Comparison of ENCODE assay signal across 1 cellular context in genomic region chr1:241551759-241552638, GRCh38.
TF ChIP-seq lines count a peak whose summit lies in the region.

No MANE protein-coding gene starts in this region.

TF ChIP-seq in GM12878, 131 proteins besides CTCF, POLR2A, EP300 and RAD21 (continued from another document and continues in another):
- TF ChIP-seq PKNOX1 (IDR thresholded peaks at IDR 0.05): no peak
- TF ChIP-seq USF2 (IDR thresholded peaks at IDR 0.05; ENCODE audit: borderline replicate concordance, low read depth, low read length): no peak
- peak; percentile 95 for TF ChIP-seq MEF2B (IDR thresholded peaks at IDR 0.05; ENCODE audit: partially characterized antibody, poor library complexity, severe bottlenecking)
- TF ChIP-seq MTA3 (IDR thresholded peaks at IDR 0.05; ENCODE audit: borderline replicate concordance, low read length): peak; percentile 86; the same call in 1 of the 2 replicates
- peak; percentile 31; the same call in 1 of the 2 replicates for TF ChIP-seq ZBED1 (IDR thresholded peaks at IDR 0.05; ENCODE audit: borderline replicate concordance)
- TF ChIP-seq EGR1 (IDR thresholded peaks at IDR 0.05; ENCODE audit: borderline replicate concordance in 1 of 2, low read depth in 2 of 2, low read length in 2 of 2): peak in 1 of 2 experiments; percentile 57; a peak in 1 of 3 replicates
- TF ChIP-seq JUND (IDR thresholded peaks at IDR 0.05; ENCODE audit: low read depth, low read length): no peak
- TF ChIP-seq RAD51 (IDR thresholded peaks at IDR 0.05): no peak
- peak; percentile 83; the same call in 1 of the 2 replicates for TF ChIP-seq ATF2 (IDR thresholded peaks at IDR 0.05; ENCODE audit: low read length)
- no peak for TF ChIP-seq USF1 (IDR thresholded peaks at IDR 0.05; ENCODE audit: borderline replicate concordance, extremely low read length, insufficient read depth, low read depth, low read length)
- TF ChIP-seq CHD4 (IDR thresholded peaks at IDR 0.05): no peak
- no peak for TF ChIP-seq ZBTB33 (IDR thresholded peaks at IDR 0.05)
- TF ChIP-seq HSF1 (IDR thresholded peaks at IDR 0.05; ENCODE audit: low read depth, low read length): no peak
- no peak for TF ChIP-seq ZSCAN29 (IDR thresholded peaks at IDR 0.05)
- no peak for TF ChIP-seq IRF3 (IDR thresholded peaks at IDR 0.05)
- no peak for TF ChIP-seq IRF5 (IDR thresholded peaks at IDR 0.05; ENCODE audit: borderline replicate concordance)
- TF ChIP-seq JUNB (IDR thresholded peaks at IDR 0.05): no peak; the same call in 1 of the 2 replicates
- no peak for TF ChIP-seq BCLAF1 (IDR thresholded peaks at IDR 0.05)
- peak; percentile 85 for TF ChIP-seq IKZF1 (conservative IDR thresholded peaks at IDR 0.05)
- TF ChIP-seq TAF1 (IDR thresholded peaks at IDR 0.05; ENCODE audit: borderline replicate concordance, low read depth, low read length): peak; percentile 69; the same call in 1 of the 2 replicates
- 0 out of 2 replicates have a peak, but pooled peaks have one; percentile 40 for TF ChIP-seq MXI1 (IDR thresholded peaks at IDR 0.05; ENCODE audit: low read depth, low read length)
- TF ChIP-seq TCF12 (IDR thresholded peaks at IDR 0.05; ENCODE audit: low read depth, low read length): 0 out of 2 replicates have a peak, but pooled peaks have one; percentile 30
- no peak for TF ChIP-seq TCF3 (IDR thresholded peaks at IDR 0.05; ENCODE audit: borderline replicate concordance, insufficient read depth, low read depth, low read length)
- TF ChIP-seq BCL3 (IDR thresholded peaks at IDR 0.05; ENCODE audit: borderline replicate concordance, insufficient read depth, low read depth, low read length, poor library complexity, severe bottlenecking): no peak
- TF ChIP-seq ETV6 (conservative IDR thresholded peaks at IDR 0.05 in 1 of 2, IDR thresholded peaks at IDR 0.05 in 1 of 2; ENCODE audit: borderline replicate concordance in 1 of 2, low read depth in 1 of 2): peak in 1 of 2 experiments; percentile 85; a peak in 2 of 4 replicates
- TF ChIP-seq NBN (IDR thresholded peaks at IDR 0.05): peak; percentile 75; the same call in 1 of the 2 replicates
- no peak for TF ChIP-seq PRDM15 (CRISPR knock-in tag; IDR thresholded peaks at IDR 0.05)
- TF ChIP-seq CHD1 (IDR thresholded peaks at IDR 0.05; ENCODE audit: low read depth, low read length): no peak
